ENCODE assay signal across 1 cellular context in genomic region chr5:107860044-107860443, GRCh38.
TF ChIP-seq lines count a peak whose summit lies in the region.

No MANE protein-coding gene starts in this region.

TF ChIP-seq in SK-N-SH treated with all-trans-retinoic acid at 6 μM for 48 hours, 23 proteins besides CTCF, POLR2A, EP300 and RAD21 (continued from another document):
- TF ChIP-seq TOX (CRISPR knock-in tag; IDR thresholded peaks at IDR 0.05; ENCODE audit: borderline replicate concordance) (no peak), TCF4 (CRISPR knock-in tag; IDR thresholded peaks at IDR 0.05; ENCODE audit: borderline replicate concordance) (no peak)
